Comparison of ENCODE assay signal across 14 cellular contexts in the genomic region with DNA sequence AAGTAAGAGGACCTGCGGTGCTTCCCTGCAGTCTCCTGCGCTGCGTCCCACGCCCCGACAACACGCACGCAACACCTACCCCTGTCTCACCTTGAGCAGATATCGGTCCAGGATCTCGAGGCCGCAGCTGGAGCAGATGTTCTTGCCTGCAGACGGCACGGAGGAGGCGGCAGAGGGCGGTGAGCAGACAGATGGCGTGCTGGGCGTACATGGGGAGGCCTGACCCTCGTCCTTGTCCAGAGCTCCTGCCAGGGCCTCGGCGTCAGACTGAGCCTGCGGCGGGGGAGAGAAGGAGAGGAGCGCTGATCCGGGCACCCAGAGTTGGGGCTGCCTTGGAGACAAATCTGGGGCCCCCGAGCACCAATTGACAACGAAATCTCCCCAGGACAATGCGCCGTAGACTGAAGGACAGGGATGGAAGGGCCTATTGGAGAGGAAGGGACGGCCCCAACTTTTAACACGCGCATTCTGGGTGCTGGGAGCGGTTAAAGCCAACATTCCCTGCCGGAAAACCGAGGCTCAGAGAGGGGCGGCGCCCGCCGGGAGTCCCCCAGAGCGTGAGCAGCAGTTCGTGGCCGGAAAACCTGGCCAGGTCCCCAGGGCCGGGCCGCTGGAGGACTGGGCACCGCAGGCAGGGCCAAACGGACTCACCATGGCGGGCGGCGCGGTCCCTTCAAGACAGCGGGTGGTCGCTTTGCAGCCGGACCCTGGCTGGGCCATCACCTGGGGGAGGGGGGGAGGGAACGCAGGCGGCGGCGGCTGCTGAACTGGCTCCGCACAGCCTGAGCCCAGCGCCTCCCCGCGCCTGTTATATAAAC. TPM values are rescaled to one million over a fixed set of nuclear protein-coding genes. Genes with fewer than 3 reads are reported as not detected.
DNase-seq lines count a peak whose midpoint lies in the region; FAIRE-seq and TF ChIP-seq lines count a peak whose summit lies in the region.
"Had no signal": no experiment of that assay in that cellular context is flagged by ENCODE, and none has a peak within 500 bp of the region (broad histone marks: within the 10 kb centered on the region; RNA-seq: fewer than 3 reads in every experiment).

No MANE protein-coding gene starts in this region.

- no peak overlapping the region for H3K9ac ChIP-seq in mesendoderm (ENCODE audit: low read length)

- no peak overlapping the region for H3K4ac ChIP-seq in mesendoderm (ENCODE audit: low read depth, low read length)

- H3K4me2 ChIP-seq in mesendoderm (ENCODE audit: low read length): no peak overlapping the region

- no peak overlapping the region for H2BK120ac ChIP-seq in mesendoderm (ENCODE audit: low read depth, low read length)

- no peaks in the 10 kb centered on the region for H3K36me3 ChIP-seq in breast epithelium
- no peaks in the 10 kb centered on the region for H3K36me3 ChIP-seq in mesendoderm (ENCODE audit: control insufficient read depth, insufficient read depth, low read length)
- no peaks in the 10 kb centered on the region for H3K36me3 ChIP-seq in tibial artery
- H3K36me3 ChIP-seq: brain microvascular endothelial cell had no signal

- H3K4me1 ChIP-seq in breast epithelium (peaks cover 3 to 5% of the 10 kb centered on the region in 2 donors), mesendoderm (ENCODE audit: control insufficient read depth, low read depth, low read length) (no peaks in the 10 kb centered on the region), tibial artery (peaks cover 0 to 37% (median 28%) of the 10 kb centered on the region in 4 donors)

- TF ChIP-seq POLR2A in breast epithelium (IDR thresholded peaks at IDR 0.05): no peak

- H3K4me3 Mint-ChIP-seq in MCF 10A (ENCODE audit: unreplicated experiment): no peak overlapping the region

- TF ChIP-seq CTCF in breast epithelium (IDR thresholded peaks at IDR 0.05) (no peak), MCF 10A (IDR thresholded peaks at IDR 0.05; ENCODE audit: unreplicated experiment) (no peak), dorsolateral prefrontal cortex (IDR thresholded peaks at IDR 0.05 in 54 of 56, conservative IDR thresholded peaks at IDR 0.05 in 2 of 56; ENCODE audit: low read depth in 1 of 56, partially characterized antibody in 56 of 56) (no peak), tibial artery (IDR thresholded peaks at IDR 0.05) (no peak)

- DNase-seq in breast epithelium (ENCODE audit: low spot score in 2 of 2): no peak
- no peak for DNase-seq in MCF 10A (ENCODE audit: unreplicated experiment)
- DNase-seq in dorsolateral prefrontal cortex: no peak
- DNase-seq in mesendoderm: peak; percentile 42
- DNase-seq in tibial artery: no peak
- DNase-seq in HTR-8/SVneo (ENCODE audit: insufficient read length, low spot score): no peak
- no peak for DNase-seq in NCI-H2081 treated with DMSO at 0.1 percent for 48 hours (lab: John Stamatoyannopoulos, UW)
- no peak for DNase-seq in activated CD8-positive, alpha-beta memory T cell treated with anti-CD3 and anti-CD28 coated beads for 24 hours
- DNase-seq: activated T-cell treated with anti-CD3 and anti-CD28 coated beads, Interleukin-2, amount 50 U/mL, for 4 hours; brain microvascular endothelial cell; erythroblast; testis had no signal

- intact Hi-C loops in breast epithelium (cut with DNase I; ENCODE audit: low total_unique reads) (no loop called here), MCF 10A (cut with micrococcal nuclease) (no loop called here), dorsolateral prefrontal cortex (cut with DNase I) (no loop called here), tibial artery (cut with DNase I; ENCODE audit: low total_unique reads) (no loop called here)

- POLR2A ChIA-PET in MCF 10A (lab: Yijun Ruan, JAX): no interaction called here

- no CpG with 5 or more reads among the region's 59 CpGs for WGBS in mesendoderm (ENCODE audit: extremely low coverage, insufficient coverage, low lambda C conversion rate)

- no peak overlapping the region for H3K27ac ChIP-seq in breast epithelium
- peak overlapping the region in 18 of 59 donors; percentile 6 to 64 (median 43) for H3K27ac ChIP-seq in dorsolateral prefrontal cortex
- H3K27ac ChIP-seq in mesendoderm (ENCODE audit: low read depth, low read length): no peak overlapping the region
- H3K27ac ChIP-seq in tibial artery: no peak overlapping the region
- H3K27ac ChIP-seq: brain microvascular endothelial cell, testis had no signal

- no TSS peak for BruUV-seq in MCF 10A (replicated peaks; lab: Mats Ljungman, UMichigan)

- H3K9me3 Mint-ChIP-seq in MCF 10A (ENCODE audit: unreplicated experiment): no peaks in the 10 kb centered on the region
- H3K9me3 Mint-ChIP-seq: activated T-cell treated with anti-CD3 and anti-CD28 coated beads, Interleukin-2, amount 50 U/mL, for 4 hours had no signal

- H2AK5ac ChIP-seq in mesendoderm (ENCODE audit: low read length): no peak overlapping the region

- no peaks in the 10 kb centered on the region for H3K4me1 Mint-ChIP-seq in MCF 10A (ENCODE audit: insufficient read depth, unreplicated experiment)

- no peak overlapping the region for H3K56ac ChIP-seq in mesendoderm (ENCODE audit: low read length)

- no peaks in the 10 kb centered on the region for H3K79me2 ChIP-seq in mesendoderm (ENCODE audit: control insufficient read depth, insufficient read depth, low read length)

- no peak overlapping the region for H3K27ac Mint-ChIP-seq in MCF 10A (ENCODE audit: low read depth, unreplicated experiment)

- no peak overlapping the region for H2BK15ac ChIP-seq in mesendoderm (replicated peaks; ENCODE audit: low read depth)

- no peak overlapping the region for H3K23ac ChIP-seq in mesendoderm (ENCODE audit: low read length)

- H4K8ac ChIP-seq in mesendoderm (ENCODE audit: low read depth, low read length): no peak overlapping the region

- H3K27me3 Mint-ChIP-seq in MCF 10A (ENCODE audit: insufficient read depth, unreplicated experiment): no peaks in the 10 kb centered on the region

- FAIRE-seq in HTR-8/SVneo (lab: Jason Lieb, UNC): no peak
- FAIRE-seq: islet of Langerhans had no signal

- H4K5ac ChIP-seq in mesendoderm (ENCODE audit: low read length): no peak overlapping the region

- H3K9me3 ChIP-seq in breast epithelium: no peaks in the 10 kb centered on the region
- H3K9me3 ChIP-seq in tibial artery: no peaks in the 10 kb centered on the region
- H3K9me3 ChIP-seq: testis had no signal

- H3K36me3 Mint-ChIP-seq in MCF 10A (ENCODE audit: insufficient read depth, unreplicated experiment): no peaks in the 10 kb centered on the region

- H3K79me1 ChIP-seq in mesendoderm (ENCODE audit: low read length): no peaks in the 10 kb centered on the region

- CTCF ChIA-PET in MCF 10A (lab: Yijun Ruan, JAX): no interaction called here

- no peak overlapping the region for H3K18ac ChIP-seq in mesendoderm (ENCODE audit: low read length)

- H3K27me3 ChIP-seq in breast epithelium (peaks cover 13 to 81% of the 10 kb centered on the region in 2 donors), dorsolateral prefrontal cortex (peaks cover 10 to 92% (median 77%) of the 10 kb centered on the region in 45 donors), mesendoderm (ENCODE audit: insufficient read depth, low read length, poor library complexity) (peaks cover 84% of the 10 kb centered on the region), tibial artery (peaks cover 0 to 92% of the 10 kb centered on the region in 2 donors)

- H2BK5ac ChIP-seq in mesendoderm (ENCODE audit: low read length): no peak overlapping the region

- H3K4me3 ChIP-seq in breast epithelium (peak overlapping the region; percentile 43 to 71 (median 46)), dorsolateral prefrontal cortex (peak overlapping the region in 54 of 59 donors; percentile 10 to 70 (median 48)), mesendoderm (ENCODE audit: low read length) (no peak overlapping the region), tibial artery (peak overlapping the region; percentile 34 to 46)

RNA-seq across cellular contexts. Expression of a gene that starts 1.8 kb away (rescaled TPM):
- total RNA-seq in breast epithelium: 1 to 10 TPM; 1.8 to 9.8 (median 4.8) TPM
- 0.26 TPM in 1 of 2 replicates, not detected in the other for total RNA-seq in MCF 10A (2022)
- 10 to 100 TPM in 95 of 120 experiments, 1 to 10 TPM in 25; 4.6 to 27.9 (median 13.8) TPM for total RNA-seq in dorsolateral prefrontal cortex
- 0.55 TPM for polyA plus RNA-seq in mesendoderm (2013, experiment 1 of 2)
- polyA plus RNA-seq in mesendoderm (2013, experiment 2 of 2): 0.88 TPM
- polyA plus RNA-seq: AG04450 had no signal

RNA-seq across cellular contexts. Expression of a gene that starts 37.7 kb away (rescaled TPM):
- total RNA-seq in breast epithelium (10 to 100 TPM; 10.4 to 20.9 (median 13.4) TPM), MCF 10A (2022) (39.9 and 44.4 TPM in 2 replicates), dorsolateral prefrontal cortex (10 to 100 TPM; 14.1 to 43.0 (median 29.6) TPM)
- polyA plus RNA-seq in mesendoderm (2013, experiment 1 of 2): 12.4 TPM
- polyA plus RNA-seq in mesendoderm (2013, experiment 2 of 2): 12.2 TPM

RNA-seq across cellular contexts. Expression of a gene that starts 37.7 kb away (rescaled TPM):
- 10 to 100 TPM; 32.5 to 55.3 (median 44.9) TPM for total RNA-seq in breast epithelium
- total RNA-seq in MCF 10A (2022): 73.0 and 90.3 TPM in 2 replicates
- total RNA-seq in dorsolateral prefrontal cortex: 10 to 100 TPM; 21.9 to 44.0 (median 29.3) TPM
- 40.9 TPM for polyA plus RNA-seq in mesendoderm (2013, experiment 1 of 2)
- 41.5 TPM for polyA plus RNA-seq in mesendoderm (2013, experiment 2 of 2)
